ENCODE assay signal across 29 cellular contexts in genomic region chr17:72598705-72599104, GRCh38.
DNase-seq lines count a peak whose midpoint lies in the region; ATAC-seq and TF ChIP-seq lines count a peak whose summit lies in the region.
"Had no signal": no experiment of that assay in that cellular context is flagged by ENCODE, and none has a peak within 500 bp of the region (broad histone marks: within the 10 kb centered on the region; RNA-seq: fewer than 3 reads in every experiment).

No MANE protein-coding gene starts in this region.

- H3K27me3 ChIP-seq in right atrium auricular region (no peaks in the 10 kb centered on the region), MM.1S (replicated peaks; ENCODE audit: insufficient read depth, low read length) (no peaks in the 10 kb centered on the region), tibial artery (peaks cover 0 to 17% of the 10 kb centered on the region in 2 donors)

- H3K9me2 ChIP-seq in MM.1S (replicated peaks; ENCODE audit: insufficient read depth, low read length), result no peaks in the 10 kb centered on the region

- H3K9ac ChIP-seq in MM.1S (ENCODE audit: low read length), result peak overlapping the region; percentile 71; the same call in 1 of the 2 replicates

- peak overlapping the region; percentile 88 for H3K4me2 ChIP-seq in MM.1S (ENCODE audit: low read depth, low read length)
- H3K4me2 ChIP-seq: GM23338 had no signal

- no peaks in the 10 kb centered on the region for H4K20me1 ChIP-seq in MM.1S (ENCODE audit: insufficient read depth, low read length)

- no peaks in the 10 kb centered on the region for H3K9me3 ChIP-seq in right atrium auricular region
- no peaks in the 10 kb centered on the region for H3K9me3 ChIP-seq in MM.1S (replicated peaks; ENCODE audit: insufficient read depth, low read length)
- H3K9me3 ChIP-seq in tibial artery, result no peaks in the 10 kb centered on the region

- H3K27ac ChIP-seq in right atrium auricular region (no peak overlapping the region), MM.1S (ENCODE audit: low read length) (peak overlapping the region; percentile 94), tibial artery (peak overlapping the region; percentile 35 to 65)
- H3K27ac ChIP-seq: 22Rv1 had no signal

- peaks cover 14% of the 10 kb centered on the region for H3K79me2 ChIP-seq in MM.1S (ENCODE audit: low read length)

- peak; percentile 78 for ATAC-seq in Right ventricle myocardium superior (ENCODE audit: poor library complexity)
- ATAC-seq: GM23338, PC-3, Right ventricle myocardium inferior had no signal

- H3K36me3 ChIP-seq in right atrium auricular region (no peaks in the 10 kb centered on the region), MM.1S (replicated peaks; ENCODE audit: insufficient read depth, low read length) (no peaks in the 10 kb centered on the region), tibial artery (no peaks in the 10 kb centered on the region)

- H3F3A ChIP-seq in MM.1S (ENCODE audit: insufficient read depth, low read length), result peaks cover 42% of the 10 kb centered on the region

- H3K4me1 ChIP-seq in right atrium auricular region, result no peaks in the 10 kb centered on the region
- peaks cover 55% of the 10 kb centered on the region for H3K4me1 ChIP-seq in MM.1S (ENCODE audit: low read length)
- peaks cover 0 to 21% (median 8%) of the 10 kb centered on the region in 4 donors for H3K4me1 ChIP-seq in tibial artery

- TF ChIP-seq CTCF in right atrium auricular region (IDR thresholded peaks at IDR 0.05) (no peak), MM.1S (IDR thresholded peaks at IDR 0.05; ENCODE audit: low read length) (no peak), tibial artery (IDR thresholded peaks at IDR 0.05) (no peak)

- intact Hi-C loops in Right ventricle myocardium superior (cut with DNase I), result no loop called here
- intact Hi-C loops in tibial artery (cut with DNase I; ENCODE audit: low total_unique reads), result no loop called here

- H2AFZ ChIP-seq in MM.1S (ENCODE audit: low read length), result no peak overlapping the region
- H2AFZ ChIP-seq: GM23338 had no signal

- DNase-seq in Right ventricle myocardium superior, result no peak
- DNase-seq in right atrium auricular region (ENCODE audit: low spot score), result no peak
- DNase-seq in MM.1S, result peak; percentile 36
- peak; percentile 68 for DNase-seq in foreskin melanocyte
- no peak for DNase-seq in tibial artery
- DNase-seq in AG08396 (ENCODE audit: low spot score), result no peak
- no peak for DNase-seq in D341Med (ENCODE audit: low spot score)
- DNase-seq in pons (ENCODE audit: low spot score), result no peak
- DNase-seq: C1 segment of cervical spinal cord; CD4-positive, alpha-beta memory T cell; COR-L47; DMS 273 treated with DMSO at 0.1 percent for 48 hours; DMS79; GF-D8; H9; HFFc6; Karpas-422; MV-4-11; NCI-H1105 treated with DMSO at 0.1 percent for 48 hours; NCI-H2029; NCI-H446; NCI-H524 treated with DMSO at 0.1 percent for 48 hours; NCI-H774; NK-92 treated with Interleukin-12 subunit alpha and Interleukin-12 subunit beta, amount 100 ng/mL, for 24 hours; PC-3; T-helper 1 cell had no signal

- H3K4me3 ChIP-seq in right atrium auricular region (no peak overlapping the region), MM.1S (ENCODE audit: low read length) (peak overlapping the region; percentile 54), tibial artery (no peak overlapping the region)
- H3K4me3 ChIP-seq: GM23338 had no signal

Comparison
In these comparisons a context has a peak if more than half of its experiments do, and no peak if none do; other contexts are left out.
1. DNase-seq: peak in MM.1S (single experiment) and foreskin melanocyte (single experiment); none in Right ventricle myocardium superior (single experiment), right atrium auricular region (single experiment), tibial artery (0 of 2), AG08396 (single experiment), D341Med (single experiment) and pons (single experiment).
2. H3K27ac ChIP-seq: peak in MM.1S (single experiment) and tibial artery (2 of 2); none in right atrium auricular region (0 of 2).